ENCODE assay signal across 1 cellular context in the genomic region with DNA sequence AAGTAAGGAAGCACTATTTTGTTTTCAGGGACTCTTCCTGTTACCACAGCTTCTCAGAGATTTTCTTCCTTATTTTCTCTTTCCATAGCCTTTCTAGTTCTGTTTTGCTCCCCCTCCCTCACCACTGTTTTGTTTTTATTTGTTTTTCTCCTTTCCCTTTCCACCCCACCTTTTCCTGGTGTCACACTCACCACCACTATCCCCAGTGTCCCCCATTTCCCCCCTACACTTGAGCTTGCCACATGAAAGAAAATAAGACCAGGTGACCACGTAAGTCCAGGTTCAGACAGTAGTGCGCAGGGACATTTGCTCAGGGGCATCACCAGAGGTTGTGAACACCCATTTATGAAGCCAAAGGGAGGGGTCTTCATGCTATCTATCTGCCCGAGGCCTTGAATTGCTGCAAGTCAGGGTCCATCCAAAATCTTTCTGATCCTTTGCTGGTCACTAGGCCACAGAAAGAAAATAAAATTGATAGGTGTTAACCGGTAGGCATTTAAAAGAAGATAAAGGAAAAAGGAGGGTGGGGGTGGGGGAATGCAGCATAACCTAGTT.
TF ChIP-seq lines count a peak whose summit lies in the region.

No MANE protein-coding gene starts in this region.

TF ChIP-seq in HEK293, 187 proteins besides CTCF, POLR2A, EP300 and RAD21 (continued from another document):
- TF ChIP-seq, protein P1, sequence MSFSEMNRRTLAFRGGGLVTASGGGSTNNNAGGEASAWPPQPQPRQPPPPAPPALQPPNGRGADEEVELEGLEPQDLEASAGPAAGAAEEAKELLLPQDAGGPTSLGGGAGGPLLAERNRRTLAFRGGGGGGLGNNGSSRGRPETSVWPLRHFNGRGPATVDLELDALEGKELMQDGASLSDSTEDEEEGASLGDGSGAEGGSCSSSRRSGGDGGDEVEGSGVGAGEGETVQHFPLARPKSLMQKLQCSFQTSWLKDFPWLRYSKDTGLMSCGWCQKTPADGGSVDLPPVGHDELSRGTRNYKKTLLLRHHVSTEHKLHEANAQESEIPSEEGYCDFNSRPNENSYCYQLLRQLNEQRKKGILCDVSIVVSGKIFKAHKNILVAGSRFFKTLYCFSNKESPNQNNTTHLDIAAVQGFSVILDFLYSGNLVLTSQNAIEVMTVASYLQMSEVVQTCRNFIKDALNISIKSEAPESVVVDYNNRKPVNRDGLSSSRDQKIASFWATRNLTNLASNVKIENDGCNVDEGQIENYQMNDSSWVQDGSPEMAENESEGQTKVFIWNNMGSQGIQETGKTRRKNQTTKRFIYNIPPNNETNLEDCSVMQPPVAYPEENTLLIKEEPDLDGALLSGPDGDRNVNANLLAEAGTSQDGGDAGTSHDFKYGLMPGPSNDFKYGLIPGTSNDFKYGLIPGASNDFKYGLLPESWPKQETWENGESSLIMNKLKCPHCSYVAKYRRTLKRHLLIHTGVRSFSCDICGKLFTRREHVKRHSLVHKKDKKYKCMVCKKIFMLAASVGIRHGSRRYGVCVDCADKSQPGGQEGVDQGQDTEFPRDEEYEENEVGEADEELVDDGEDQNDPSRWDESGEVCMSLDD (tag by site-specific recombination; IDR thresholded peaks at IDR 0.05) = no peak
- TF ChIP-seq ZNF677 (tag by site-specific recombination; IDR thresholded peaks at IDR 0.05) = no peak
TF ChIP-seq in HEK293: peak in this region for 2.
